In genomic region chr10:73591578-73591902, GRCh38 we compare ENCODE assay signal across 8 cellular contexts. TPM values are rescaled to one million over a fixed set of nuclear protein-coding genes. Genes with fewer than 3 reads are reported as not detected.
DNase-seq lines count a peak whose midpoint lies in the region; ATAC-seq and TF ChIP-seq lines count a peak whose summit lies in the region.

No MANE protein-coding gene starts in this region.

- H3K27me3 Mint-ChIP-seq in activated T-cell treated with anti-CD3 and anti-CD28 coated beads, Interleukin-2, amount 50 U/mL, for 72 hours (ENCODE audit: low read depth): no peaks in the 10 kb centered on the region
- no peaks in the 10 kb centered on the region for H3K27me3 Mint-ChIP-seq in brain
- H3K27me3 Mint-ChIP-seq in type B pancreatic cell: peaks cover 3% of the 10 kb centered on the region

- no peaks in the 10 kb centered on the region for H3K36me3 Mint-ChIP-seq in activated T-cell treated with anti-CD3 and anti-CD28 coated beads, Interleukin-2, amount 50 U/mL, for 72 hours (ENCODE audit: insufficient read depth in 2 of 2)
- no peaks in the 10 kb centered on the region for H3K36me3 Mint-ChIP-seq in brain
- H3K36me3 Mint-ChIP-seq in type B pancreatic cell: peaks cover 3% of the 10 kb centered on the region

- H3K9me3 ChIP-seq in lung (ENCODE audit: control insufficient read depth in 2 of 2, insufficient read depth in 1 of 2, low read length in 1 of 2): no peaks in the 10 kb centered on the region

- H3K4me1 Mint-ChIP-seq in activated T-cell treated with anti-CD3 and anti-CD28 coated beads, Interleukin-2, amount 50 U/mL, for 72 hours (ENCODE audit: low read depth): peaks cover 23% of the 10 kb centered on the region
- H3K4me1 Mint-ChIP-seq in brain (peaks cover 42% of the 10 kb centered on the region), type B pancreatic cell (ENCODE audit: unreplicated experiment) (peaks cover 35% of the 10 kb centered on the region)

- WGBS in lung, 2 donors: 2 to 7% methylated on average over 2 of the region's 2 CpGs

- H3K27ac Mint-ChIP-seq in activated T-cell treated with anti-CD3 and anti-CD28 coated beads, Interleukin-2, amount 50 U/mL, for 72 hours: peak overlapping the region; percentile 54
- H3K27ac Mint-ChIP-seq in brain: peak overlapping the region; percentile 15 to 94 (median 81)
- peak overlapping the region; percentile 94 for H3K27ac Mint-ChIP-seq in type B pancreatic cell

- DNase-seq in activated T-cell treated with anti-CD3 and anti-CD28 coated beads, Interleukin-2, amount 50 U/mL, for 72 hours: no peak
- DNase-seq in activated T-cell treated with anti-CD3 and anti-CD28 coated beads, Interleukin-2, amount 50 U/mL, for 1 hour: no peak
- DNase-seq in lung (ENCODE audit: low spot score): no peak
- no peak for DNase-seq in type B pancreatic cell (ENCODE audit: extremely low spot score, unreplicated experiment)
- no peak for DNase-seq in hypothalamus (lab: John Stamatoyannopoulos, UW)
- DNase-seq in NCI-H1105 (lab: John Stamatoyannopoulos, UW): no peak
- DNase-seq in NCI-H146 treated with DMSO at 0.1 percent for 48 hours (lab: John Stamatoyannopoulos, UW; ENCODE audit: unreplicated experiment): no peak

- TF ChIP-seq CTCF in brain (conservative IDR thresholded peaks at IDR 0.05): no peak
- TF ChIP-seq CTCF in lung (IDR thresholded peaks at IDR 0.05; ENCODE audit: control extremely low read depth, extremely low read depth): no peak
- TF ChIP-seq CTCF in type B pancreatic cell (conservative IDR thresholded peaks at IDR 0.05): no peak

- no peak overlapping the region for H3K4me3 ChIP-seq in lung

- no peaks in the 10 kb centered on the region for H3K36me3 ChIP-seq in lung (ENCODE audit: control insufficient read depth in 2 of 2, insufficient read depth in 2 of 2, low read length in 2 of 2)

- peaks cover 2 to 16% of the 10 kb centered on the region in 2 donors for H3K4me1 ChIP-seq in lung (ENCODE audit: control insufficient read depth in 2 of 2, insufficient read depth in 2 of 2, low read length in 2 of 2)

- peak in 1 of 2 donors; percentile 9 for ATAC-seq in activated T-cell treated with anti-CD3 and anti-CD28 coated beads, Interleukin-2, amount 50 U/mL, for 72 hours (replicated peaks in 1 of 2)
- ATAC-seq in lung (ENCODE audit: insufficient read depth, low FRiP score): no peak

- H3K4me3 Mint-ChIP-seq in activated T-cell treated with anti-CD3 and anti-CD28 coated beads, Interleukin-2, amount 50 U/mL, for 72 hours: peak overlapping the region; percentile 60 to 75
- H3K4me3 Mint-ChIP-seq in brain (peak overlapping the region; percentile 71 to 80 (median 74)), type B pancreatic cell (peak overlapping the region; percentile 79)

- H3K27ac ChIP-seq in lung (ENCODE audit: low read depth in 1 of 2, low read length in 1 of 2): peak overlapping the region; percentile 49 to 55

- no peaks in the 10 kb centered on the region for H3K27me3 ChIP-seq in lung (ENCODE audit: control insufficient read depth, insufficient read depth)

- H3K9me3 Mint-ChIP-seq in activated T-cell treated with anti-CD3 and anti-CD28 coated beads, Interleukin-2, amount 50 U/mL, for 72 hours: no peaks in the 10 kb centered on the region
- H3K9me3 Mint-ChIP-seq in brain (no peaks in the 10 kb centered on the region), type B pancreatic cell (no peaks in the 10 kb centered on the region)

RNA-seq across cellular contexts. Expression of gene USP54, which starts 0.4 kb away (rescaled TPM):
- 1 to 10 TPM; 2.4 to 4.1 TPM for total RNA-seq in activated T-cell treated with anti-CD3 and anti-CD28 coated beads, Interleukin-2, amount 50 U/mL, for 72 hours
- polyA plus RNA-seq in brain (ENCODE audit: insufficient read depth, low read depth, low replicate concordance) (49.6 TPM), lung (10 to 100 TPM; 19.7 to 23.4 TPM)
- total RNA-seq in lung (100 to 1,000 TPM; 102 to 165 TPM), type B pancreatic cell (ENCODE audit: low replicate concordance) (45.5 and 54.5 TPM in 2 replicates)

RNA-seq across cellular contexts. Expression of gene MYOZ1, which starts 49.7 kb away (rescaled TPM):
- not detected for total RNA-seq in activated T-cell treated with anti-CD3 and anti-CD28 coated beads, Interleukin-2, amount 50 U/mL, for 72 hours
- polyA plus RNA-seq in brain (ENCODE audit: insufficient read depth, low read depth, low replicate concordance) (3.6 TPM), lung (under 1 TPM; 0.70 to 0.98 TPM)
- total RNA-seq in lung (1 to 10 TPM; 2.1 to 2.4 TPM), type B pancreatic cell (ENCODE audit: low replicate concordance) (0.36 and 0.82 TPM in 2 replicates)
